In the genomic region with DNA sequence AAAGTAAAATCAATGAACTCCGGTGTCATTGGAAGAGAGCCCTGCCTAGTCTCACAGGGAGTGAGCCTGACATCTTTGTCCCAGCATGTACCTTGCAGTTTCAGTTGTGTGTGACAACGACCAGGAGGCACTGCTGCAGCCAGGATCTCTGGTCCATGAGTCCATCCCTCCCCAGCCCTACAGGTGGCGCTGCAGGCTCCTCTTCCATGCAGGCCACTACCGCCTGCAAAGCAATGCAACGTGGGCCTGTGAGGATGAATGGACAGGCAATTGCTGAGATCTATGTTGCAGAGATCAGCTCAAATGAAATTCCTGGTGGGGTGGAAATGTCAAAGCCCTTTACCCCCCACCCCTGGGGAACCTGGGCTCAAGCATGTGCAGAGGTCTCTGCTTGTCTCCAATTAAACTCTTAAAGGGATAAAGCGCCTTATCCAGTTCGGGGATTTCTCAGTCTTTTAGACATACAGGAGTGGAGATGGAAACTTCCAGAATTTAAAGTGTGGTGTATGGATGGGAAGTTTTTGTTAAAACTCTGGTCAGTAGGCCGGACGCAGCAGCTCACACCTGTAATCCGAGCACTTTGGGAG, we compare ENCODE assay signal across 8 cellular contexts. TPM values are rescaled to one million over a fixed set of nuclear protein-coding genes. Genes with fewer than 3 reads are reported as not detected.
DNase-seq lines count a peak whose midpoint lies in the region; ATAC-seq, FAIRE-seq and TF ChIP-seq lines count a peak whose summit lies in the region.

No MANE protein-coding gene starts in this region.

- FAIRE-seq in G401.6 (lab: Jason Lieb, UNC), result peak; percentile 98
- no peak for FAIRE-seq in small intestine (lab: Jason Lieb, UNC)

- H3K4me3 ChIP-seq in HEK293 (ENCODE audit: low read depth, low read length) (no peak overlapping the region), ascending aorta (no peak overlapping the region), small intestine (ENCODE audit: low read depth in 1 of 2, low read length in 2 of 2) (no peak overlapping the region)

- POLR2A ChIA-PET in HEK293 (lab: Yijun Ruan, JAX), result no interaction called here

- DNase-seq in NCI-H128 (lab: John Stamatoyannopoulos, UW; ENCODE audit: unreplicated experiment) (peak; percentile 1), T1000 (lab: John Stamatoyannopoulos, UW) (peak; percentile 70), ascending aorta (ENCODE audit: low spot score in 2 of 2) (peak in 1 of 2 donors; percentile 86), hepatic stellate cell (ENCODE audit: low spot score) (peak; percentile 92), small intestine (peak; percentile 85)

- peaks cover 0 to 31% of the 10 kb centered on the region in 2 experiments; a peak in 1 of 3 replicates for H3K36me3 ChIP-seq in HEK293 (ENCODE audit: control insufficient read depth in 2 of 2, insufficient read depth in 1 of 2, low read length in 2 of 2)
- peaks cover 15 to 17% of the 10 kb centered on the region in 2 donors for H3K36me3 ChIP-seq in ascending aorta
- peaks cover 6 to 9% of the 10 kb centered on the region in 2 donors for H3K36me3 ChIP-seq in small intestine (ENCODE audit: control insufficient read depth in 2 of 2, insufficient read depth in 2 of 2, low read length in 2 of 2)

- no peaks in the 10 kb centered on the region for H3K27me3 ChIP-seq in ascending aorta
- no peaks in the 10 kb centered on the region for H3K27me3 ChIP-seq in small intestine (ENCODE audit: control insufficient read depth in 2 of 2, insufficient read depth in 2 of 2, low read length in 2 of 2)

- TF ChIP-seq CTCF in HEK293 (tag by site-specific recombination; IDR thresholded peaks at IDR 0.05) (peak; percentile 79), ascending aorta (IDR thresholded peaks at IDR 0.05) (peak; percentile 73 to 90 (median 89))

- H3K27ac ChIP-seq in HEK293 (ENCODE audit: extremely low read depth, low read depth, low read length) (no peak overlapping the region), ascending aorta (no peak overlapping the region), small intestine (ENCODE audit: low read depth in 1 of 2, low read length in 1 of 2) (no peak overlapping the region)

- H3K9me3 ChIP-seq in HEK293 (ENCODE audit: control insufficient read depth, insufficient read depth, low read depth, low read length) (no peaks in the 10 kb centered on the region), ascending aorta (no peaks in the 10 kb centered on the region), small intestine (ENCODE audit: control insufficient read depth, low read depth) (no peaks in the 10 kb centered on the region)

- no peak for ATAC-seq in GM19455 (IDR thresholded peaks at IDR 0.05; ENCODE audit: unreplicated experiment)

- intact Hi-C loops in ascending aorta (cut with DNase I), result loop anchor here (2.0 kb wide), 1 partner anchor 491 kb away; no protein-coding TSS in a partner anchor

- CTCF ChIA-PET in HEK293 (lab: Yijun Ruan, JAX), result interaction anchor here (0.6 to 1.5 kb wide), 18 partner anchors 9 to 890 kb away, joined by 3 to 7 read pairs (median 4); no protein-coding TSS in a partner anchor

- H3K4me1 ChIP-seq in HEK293 (ENCODE audit: control insufficient read depth, insufficient read depth, low read length) (no peaks in the 10 kb centered on the region), ascending aorta (no peaks in the 10 kb centered on the region), small intestine (ENCODE audit: control insufficient read depth in 2 of 2, insufficient read depth in 1 of 2, low read depth in 1 of 2, low read length in 1 of 2) (no peaks in the 10 kb centered on the region)

- 42 to 48% (median 46%) methylated on average over 10 of the region's 10 CpGs for WGBS in small intestine, 3 donors

TF ChIP-seq in HEK293, 187 proteins besides CTCF, POLR2A, EP300 and RAD21:
- TF ChIP-seq ZBTB17 (tag by site-specific recombination; IDR thresholded peaks at IDR 0.05) (peak; percentile 54), ZFP3 (tag by site-specific recombination; IDR thresholded peaks at IDR 0.05; ENCODE audit: low read depth) (no peak), ZNF654 (tag by site-specific recombination; IDR thresholded peaks at IDR 0.05; ENCODE audit: low read depth) (peak; percentile 59), GLIS1 (tag by site-specific recombination; IDR thresholded peaks at IDR 0.05) (0 out of 2 replicates have a peak, but pooled peaks have one; percentile 20), ZNF76 (tag by site-specific recombination; IDR thresholded peaks at IDR 0.05; ENCODE audit: borderline replicate concordance, low read depth) (0 out of 2 replicates have a peak, but pooled peaks have one; percentile 11), ZNF391 (tag by site-specific recombination; IDR thresholded peaks at IDR 0.05; ENCODE audit: borderline replicate concordance, low read depth) (0 out of 2 replicates have a peak, but pooled peaks have one; percentile 26), ZSCAN30 (tag by site-specific recombination; IDR thresholded peaks at IDR 0.05) (0 out of 2 replicates have a peak, but pooled peaks have one; percentile 40), SALL2 (tag by site-specific recombination; IDR thresholded peaks at IDR 0.05; ENCODE audit: borderline replicate concordance) (no peak)
- TF ChIP-seq, protein P1, sequence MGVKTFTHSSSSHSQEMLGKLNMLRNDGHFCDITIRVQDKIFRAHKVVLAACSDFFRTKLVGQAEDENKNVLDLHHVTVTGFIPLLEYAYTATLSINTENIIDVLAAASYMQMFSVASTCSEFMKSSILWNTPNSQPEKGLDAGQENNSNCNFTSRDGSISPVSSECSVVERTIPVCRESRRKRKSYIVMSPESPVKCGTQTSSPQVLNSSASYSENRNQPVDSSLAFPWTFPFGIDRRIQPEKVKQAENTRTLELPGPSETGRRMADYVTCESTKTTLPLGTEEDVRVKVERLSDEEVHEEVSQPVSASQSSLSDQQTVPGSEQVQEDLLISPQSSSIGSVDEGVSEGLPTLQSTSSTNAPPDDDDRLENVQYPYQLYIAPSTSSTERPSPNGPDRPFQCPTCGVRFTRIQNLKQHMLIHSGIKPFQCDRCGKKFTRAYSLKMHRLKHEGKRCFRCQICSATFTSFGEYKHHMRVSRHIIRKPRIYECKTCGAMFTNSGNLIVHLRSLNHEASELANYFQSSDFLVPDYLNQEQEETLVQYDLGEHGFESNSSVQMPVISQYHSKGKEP (tag by site-specific recombination; IDR thresholded peaks at IDR 0.05), result peak; percentile 24; the same call in 1 of the 2 replicates
TF ChIP-seq in HEK293: peak in this region for 7.

RNA-seq across cellular contexts. Expression of a gene that starts 35.8 kb away (rescaled TPM):
- total RNA-seq in ascending aorta, result 219 TPM
- polyA plus RNA-seq in small intestine, result 100 to 1,000 TPM in 1 of 3 donors, 10 to 100 TPM in 2; 58.8 to 407 (median 92.1) TPM

RNA-seq across cellular contexts. Expression of a gene that starts 59.0 kb away (rescaled TPM):
- 36.3 TPM for total RNA-seq in ascending aorta
- 100 to 1,000 TPM in 1 of 3 donors, 10 to 100 TPM in 2; 28.9 to 150 (median 99.7) TPM for polyA plus RNA-seq in small intestine
